Comparison of ENCODE assay signal across 1 cellular context in genomic region chr1:204920967-204921366, GRCh38.
TF ChIP-seq lines count a peak whose summit lies in the region.

No MANE protein-coding gene starts in this region.

TF ChIP-seq in HepG2, 621 proteins besides CTCF, POLR2A, EP300 and RAD21 (continued from another document):
- TF ChIP-seq, protein P1, sequence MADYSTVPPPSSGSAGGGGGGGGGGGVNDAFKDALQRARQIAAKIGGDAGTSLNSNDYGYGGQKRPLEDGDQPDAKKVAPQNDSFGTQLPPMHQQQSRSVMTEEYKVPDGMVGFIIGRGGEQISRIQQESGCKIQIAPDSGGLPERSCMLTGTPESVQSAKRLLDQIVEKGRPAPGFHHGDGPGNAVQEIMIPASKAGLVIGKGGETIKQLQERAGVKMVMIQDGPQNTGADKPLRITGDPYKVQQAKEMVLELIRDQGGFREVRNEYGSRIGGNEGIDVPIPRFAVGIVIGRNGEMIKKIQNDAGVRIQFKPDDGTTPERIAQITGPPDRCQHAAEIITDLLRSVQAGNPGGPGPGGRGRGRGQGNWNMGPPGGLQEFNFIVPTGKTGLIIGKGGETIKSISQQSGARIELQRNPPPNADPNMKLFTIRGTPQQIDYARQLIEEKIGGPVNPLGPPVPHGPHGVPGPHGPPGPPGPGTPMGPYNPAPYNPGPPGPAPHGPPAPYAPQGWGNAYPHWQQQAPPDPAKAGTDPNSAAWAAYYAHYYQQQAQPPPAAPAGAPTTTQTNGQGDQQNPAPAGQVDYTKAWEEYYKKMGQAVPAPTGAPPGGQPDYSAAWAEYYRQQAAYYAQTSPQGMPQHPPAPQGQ (CRISPR knock-in tag; IDR thresholded peaks at IDR 0.05; ENCODE audit: borderline replicate concordance) = no peak
- no peak for TF ChIP-seq ATF1 (CRISPR knock-in tag; IDR thresholded peaks at IDR 0.05)
- TF ChIP-seq FOXC1 (CRISPR knock-in tag; IDR thresholded peaks at IDR 0.05; ENCODE audit: borderline replicate concordance) = no peak
- TF ChIP-seq KLF13 (CRISPR knock-in tag; IDR thresholded peaks at IDR 0.05) = no peak
- TF ChIP-seq FOXK1 (CRISPR knock-in tag; IDR thresholded peaks at IDR 0.05; ENCODE audit: borderline replicate concordance, low read depth) = no peak
TF ChIP-seq in HepG2: peak in this region for 0.
